In the genomic region with DNA sequence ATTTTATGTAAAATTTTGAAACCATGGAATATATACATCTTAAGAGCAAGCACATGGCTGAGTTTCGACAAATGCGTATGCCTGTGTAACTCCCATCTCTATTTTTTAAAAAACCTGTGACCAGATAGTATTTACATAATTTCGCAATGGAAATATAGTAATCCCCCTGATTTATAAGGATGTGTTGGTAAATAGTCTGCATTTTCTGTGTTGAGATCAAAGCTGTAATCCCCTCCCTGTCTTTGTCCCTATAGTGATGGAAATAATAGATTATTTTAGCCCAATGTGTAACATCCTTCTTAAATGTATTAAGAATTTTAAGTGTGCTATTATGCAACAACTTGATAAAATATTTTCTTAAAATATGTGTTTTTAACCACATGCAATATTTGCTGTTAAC, we compare ENCODE assay signal across 11 cellular contexts.
"Had no signal": no experiment of that assay in that cellular context is flagged by ENCODE, and none has a peak within 500 bp of the region (broad histone marks: within the 10 kb centered on the region; RNA-seq: fewer than 3 reads in every experiment).

No MANE protein-coding gene starts in this region.

- H3K4me3 Mint-ChIP-seq: GM23338, H9, HFFc6 had no signal

- ATAC-seq: GM23338, HCT116 had no signal

- H3K4me2 ChIP-seq: GM23338 had no signal

- DNase-seq: GM23248, GOT3, H7, H9, HCEC 1CT, HFFc6 had no signal

- H3K4me3 ChIP-seq: GM23248, GM23338, HAP-1 had no signal

- H2AFZ ChIP-seq: GM23248, GM23338 had no signal

- H3K9ac ChIP-seq: GM23248 had no signal

- FAIRE-seq: H1, H54 had no signal

- H3K36me3 ChIP-seq: HAP-1 had no signal

- H3K27ac ChIP-seq: GM23248 had no signal

- H3K27ac Mint-ChIP-seq: GM23338, HFFc6 had no signal

- H3K9me3 ChIP-seq: HAP-1 had no signal
